Comparison of ENCODE assay signal across 25 cellular contexts in genomic region chr6:100134703-100135102, GRCh38.
DNase-seq lines count a peak whose midpoint lies in the region; ATAC-seq, FAIRE-seq and TF ChIP-seq lines count a peak whose summit lies in the region.
"Had no signal": no experiment of that assay in that cellular context is flagged by ENCODE, and none has a peak within 500 bp of the region (broad histone marks: within the 10 kb centered on the region; RNA-seq: fewer than 3 reads in every experiment).

No MANE protein-coding gene starts in this region.

- no peak for TF ChIP-seq POLR2A in H54 (IDR thresholded peaks at IDR 0.05; ENCODE audit: low read depth, low read length)

- TF ChIP-seq CTCF in foreskin fibroblast (IDR thresholded peaks at IDR 0.05; ENCODE audit: low read depth, low read length) (no peak), psoas muscle (IDR thresholded peaks at IDR 0.05) (no peak)

- H3K4me1 ChIP-seq in psoas muscle: no peaks in the 10 kb centered on the region
- H3K4me1 ChIP-seq: adrenal gland had no signal

- no peaks in the 10 kb centered on the region for H3K36me3 ChIP-seq in psoas muscle (ENCODE audit: insufficient read depth in 1 of 2, low read depth in 1 of 2)
- H3K36me3 ChIP-seq: adrenal gland, neutrophil had no signal

- ATAC-seq in HG03442 (IDR thresholded peaks at IDR 0.05; ENCODE audit: unreplicated experiment) (no peak), GM18511 (IDR thresholded peaks at IDR 0.05; ENCODE audit: unreplicated experiment) (no peak), psoas muscle (no peak)
- ATAC-seq: K562, SK-N-SH treated with all-trans-retinoic acid at 6 μM for 48 hours had no signal

- WGBS in psoas muscle, 3 donors: 79 to 100% (median 97%) methylated on average over 1 to 2 of the region's 2 CpGs

- H3K27ac ChIP-seq in psoas muscle: no peak overlapping the region
- H3K27ac ChIP-seq: adrenal gland, neutrophil, RWPE1 had no signal

- peaks cover 3% of the 10 kb centered on the region for H3K9me3 ChIP-seq in psoas muscle
- H3K9me3 ChIP-seq: neutrophil had no signal

- H3K4me3 ChIP-seq in foreskin fibroblast (ENCODE audit: low read depth in 1 of 2, low read length in 2 of 2): no peak overlapping the region
- H3K4me3 ChIP-seq in psoas muscle: no peak overlapping the region
- H3K4me3 ChIP-seq: adrenal gland, K562 had no signal

- no peaks in the 10 kb centered on the region for H3K27me3 ChIP-seq in psoas muscle (ENCODE audit: insufficient read depth in 3 of 3, low read length in 2 of 3)
- H3K27me3 ChIP-seq: adrenal gland, neutrophil had no signal

- intact Hi-C loops in psoas muscle (cut with DNase I): no loop called here

- DNase-seq in A172 (ENCODE audit: low spot score) (peak; percentile 2), H54 (ENCODE audit: insufficient read length, low spot score) (peak; percentile 1), amniotic epithelial cell (ENCODE audit: low read depth) (peak; percentile 40), foreskin fibroblast (peak; percentile 34 to 42), DMS 273 (lab: John Stamatoyannopoulos, UW; ENCODE audit: unreplicated experiment) (no peak), psoas muscle (no peak)
- DNase-seq: activated CD4-positive, alpha-beta memory T cell treated with anti-CD3 and anti-CD28 coated beads for 36 hours; activated gamma-delta T cell treated with Interleukin-2 at 50 U/mL for 16 hours; adrenal gland; central memory CD4-positive, alpha-beta T cell; erythroblast; H9; kidney glomerular epithelial cell; NCI-H146; NCI-H524 treated with DMSO at 0.1 percent for 48 hours; retina; stimulated activated CD4-positive, alpha-beta T cell treated with anti-CD3 and anti-CD28 coated beads, Interleukin-12 subunit alpha, Interleukin-12 subunit beta, amount 100 ng/mL, for 4 hours; trophoblast cell had no signal

- no peak for FAIRE-seq in H54 (lab: Jason Lieb, UNC)
- FAIRE-seq: A204.1, K562 had no signal

Comparison
In these comparisons a context has a peak if more than half of its experiments do, and no peak if none do; other contexts are left out.
1. DNase-seq: peak in A172 (single experiment), H54 (single experiment), amniotic epithelial cell (single experiment) and foreskin fibroblast (2 of 2); none in DMS 273 (single experiment) and psoas muscle (0 of 2).